In genomic region chr14:102020058-102020971, GRCh38 we compare ENCODE assay signal across 10 cellular contexts. TPM values are rescaled to one million over a fixed set of nuclear protein-coding genes. Genes with fewer than 3 reads are reported as not detected.
A peak's percentile ranks its signal among the peaks of the same experiment; 100 is the strongest.
DNase-seq lines count a peak whose midpoint lies in the region; ATAC-seq lines count a peak whose summit lies in the region.
"Had no signal": no experiment of that assay in that cellular context is flagged by ENCODE, and none has a peak within 500 bp of the region (broad histone marks: within the 10 kb centered on the region; RNA-seq: fewer than 3 reads in every experiment).

No MANE protein-coding gene starts in this region.

- ATAC-seq in activated T-cell treated with anti-CD3 and anti-CD28 coated beads, Interleukin-2, amount 50 U/mL, for 72 hours (replicated peaks in 1 of 2), result peak; percentile 92 to 96
- no peak for ATAC-seq in HG03039 (IDR thresholded peaks at IDR 0.05; ENCODE audit: unreplicated experiment)

- H3K36me3 Mint-ChIP-seq in activated T-cell treated with anti-CD3 and anti-CD28 coated beads, Interleukin-2, amount 50 U/mL, for 72 hours (ENCODE audit: insufficient read depth in 2 of 2), result peaks cover 16 to 51% of the 10 kb centered on the region in 2 donors

- H3K27me3 Mint-ChIP-seq in activated T-cell treated with anti-CD3 and anti-CD28 coated beads, Interleukin-2, amount 50 U/mL, for 72 hours (ENCODE audit: low read depth), result no peaks in the 10 kb centered on the region
- H3K27me3 Mint-ChIP-seq: activated B cell treated with CpG ODN at 0.5 μM for 24 hours had no signal

- H3K27ac Mint-ChIP-seq in activated T-cell treated with anti-CD3 and anti-CD28 coated beads, Interleukin-2, amount 50 U/mL, for 72 hours, result peak overlapping the region; percentile 87
- H3K27ac Mint-ChIP-seq: activated B cell treated with CpG ODN at 0.5 μM for 24 hours had no signal

- peaks cover 34% of the 10 kb centered on the region for H3K4me1 Mint-ChIP-seq in activated T-cell treated with anti-CD3 and anti-CD28 coated beads, Interleukin-2, amount 50 U/mL, for 72 hours (ENCODE audit: low read depth)
- H3K4me1 Mint-ChIP-seq: activated B cell treated with CpG ODN at 0.5 μM for 24 hours had no signal

- peak overlapping the region; percentile 73 to 77 for H3K4me3 Mint-ChIP-seq in activated T-cell treated with anti-CD3 and anti-CD28 coated beads, Interleukin-2, amount 50 U/mL, for 72 hours
- H3K4me3 Mint-ChIP-seq: activated B cell treated with CpG ODN at 0.5 μM for 24 hours had no signal

- DNase-seq in activated gamma-delta T cell treated with Interleukin-2 at 50 U/mL for 16 hours (peak; percentile 49), activated gamma-delta T cell (lab: John Stamatoyannopoulos, UW) (no peak), kidney glomerular epithelial cell (lab: John Stamatoyannopoulos, UW) (peak; percentile 40), NCI-H510A (lab: John Stamatoyannopoulos, UW) (no peak), NCI-H1436 treated with DMSO at 0.1 percent for 48 hours (lab: John Stamatoyannopoulos, UW) (no peak), SKM-1 treated with dmso at 0.1 percent for 144 hours (lab: John Stamatoyannopoulos, UW; ENCODE audit: unreplicated experiment) (no peak)
- peak; percentile 69 to 82 for DNase-seq in activated T-cell treated with anti-CD3 and anti-CD28 coated beads, Interleukin-2, amount 50 U/mL, for 72 hours
- DNase-seq: activated B cell treated with CpG ODN at 0.5 μM for 24 hours, spleen had no signal

- H3K9me3 Mint-ChIP-seq in activated T-cell treated with anti-CD3 and anti-CD28 coated beads, Interleukin-2, amount 50 U/mL, for 72 hours, result no peaks in the 10 kb centered on the region
- H3K9me3 Mint-ChIP-seq: activated B cell treated with CpG ODN at 0.5 μM for 24 hours had no signal

RNA-seq across cellular contexts. Expression of gene DYNC1H1, which starts 55.9 kb away (rescaled TPM):
- 100 to 1,000 TPM; 300 to 335 TPM for total RNA-seq in activated T-cell treated with anti-CD3 and anti-CD28 coated beads, Interleukin-2, amount 50 U/mL, for 72 hours

Comparison
In these comparisons a context has a peak if more than half of its experiments do, and no peak if none do; other contexts are left out.
1. DNase-seq: peak in activated gamma-delta T cell treated with Interleukin-2 at 50 U/mL for 16 hours (single experiment), activated T-cell treated with anti-CD3 and anti-CD28 coated beads, Interleukin-2, amount 50 U/mL, for 72 hours (2 of 2) and kidney glomerular epithelial cell (single experiment); none in activated gamma-delta T cell (single experiment), NCI-H510A (single experiment), NCI-H1436 treated with DMSO at 0.1 percent for 48 hours (single experiment) and SKM-1 treated with dmso at 0.1 percent for 144 hours (single experiment).